ENCODE assay signal across 8 cellular contexts in genomic region chr1:204494281-204495077, GRCh38. TPM values are rescaled to one million over a fixed set of nuclear protein-coding genes. Genes with fewer than 3 reads are reported as not detected.
DNase-seq lines count a peak whose midpoint lies in the region; ATAC-seq and TF ChIP-seq lines count a peak whose summit lies in the region.

Gene PIK3C2B, minus strand, starts transcription at chr1:204494805. Its CDS starts 25,003 bp downstream, at chr1:204469802.

- peak within 1 kb of the TSS; percentile 90 to 98 for H3K4me3 Mint-ChIP-seq in CD14-positive monocyte
- H3K4me3 Mint-ChIP-seq in activated CD4-positive, alpha-beta T cell treated with anti-CD3 and anti-CD28 coated beads, Interleukin-2, amount 10 ng/mL, durations not matched to agents 24 days and 14 days, result peak within 1 kb of the TSS; percentile 98

- ATAC-seq in HG03432 (IDR thresholded peaks at IDR 0.05; ENCODE audit: unreplicated experiment), result peak; percentile 80
- peak; percentile 86 for ATAC-seq in left lung

- peaks cover 0 to 3% (median 0%) of the 10 kb centered on the region in 7 donors for H3K9me3 Mint-ChIP-seq in CD14-positive monocyte
- H3K9me3 Mint-ChIP-seq in activated CD4-positive, alpha-beta T cell treated with anti-CD3 and anti-CD28 coated beads, Interleukin-2, amount 10 ng/mL, durations not matched to agents 24 days and 14 days, result no peaks in the 10 kb centered on the region

- peak within 1 kb of the TSS; percentile 68 to 77 for H3K4me3 ChIP-seq in left lung

- peaks cover 28 to 33% (median 31%) of the 10 kb centered on the region in 3 donors for H3K27me3 Mint-ChIP-seq in CD14-positive monocyte (ENCODE audit: low read depth in 3 of 3)
- H3K27me3 Mint-ChIP-seq in activated CD4-positive, alpha-beta T cell treated with anti-CD3 and anti-CD28 coated beads, Interleukin-2, amount 10 ng/mL, durations not matched to agents 24 days and 14 days, result peaks cover 2% of the 10 kb centered on the region

- H3K27ac Mint-ChIP-seq in CD14-positive monocyte, result peak within 1 kb of the TSS; percentile 27 to 80 (median 59)
- H3K27ac Mint-ChIP-seq in activated CD4-positive, alpha-beta T cell treated with anti-CD3 and anti-CD28 coated beads, Interleukin-2, amount 10 ng/mL, durations not matched to agents 24 days and 14 days, result peak within 1 kb of the TSS; percentile 96

- TF ChIP-seq CTCF in CD14-positive monocyte (IDR thresholded peaks at IDR 0.05) (peak; percentile 67), left lung (IDR thresholded peaks at IDR 0.05) (peak; percentile 19 to 68)

- H3K27ac ChIP-seq in left lung, result peak within 1 kb of the TSS; percentile 86 to 93

- intact Hi-C loops in CD14-positive monocyte (cut with micrococcal nuclease) (no loop called here), left lung (cut with DNase I) (no loop called here)
- intact Hi-C loops in activated CD4-positive, alpha-beta T cell treated with anti-CD3 and anti-CD28 coated beads, Interleukin-2, amount 10 ng/mL, durations not matched to agents 24 days and 14 days (cut with micrococcal nuclease), result loop anchor here (1.0 to 5.0 kb wide), 4 partner anchors 12 to 342 kb away; partner anchors contain the start of gene ETNK2

- H3K4me1 ChIP-seq in left lung, result peaks cover 14 to 43% of the 10 kb centered on the region in 2 donors

- H3K36me3 Mint-ChIP-seq in CD14-positive monocyte, result peaks cover 3 to 9% of the 10 kb centered on the region in 2 donors
- H3K36me3 Mint-ChIP-seq in activated CD4-positive, alpha-beta T cell treated with anti-CD3 and anti-CD28 coated beads, Interleukin-2, amount 10 ng/mL, durations not matched to agents 24 days and 14 days (ENCODE audit: low read depth), result peaks cover 4% of the 10 kb centered on the region

- H3K27me3 ChIP-seq in left lung, result peaks cover 0 to 23% of the 10 kb centered on the region in 2 donors

- H3K9me3 ChIP-seq in left lung, result no peaks in the 10 kb centered on the region

- H3K36me3 ChIP-seq in left lung, result no peaks in the 10 kb centered on the region

- H3K4me1 Mint-ChIP-seq in CD14-positive monocyte, result peaks cover 45% of the 10 kb centered on the region
- peaks cover 45% of the 10 kb centered on the region for H3K4me1 Mint-ChIP-seq in activated CD4-positive, alpha-beta T cell treated with anti-CD3 and anti-CD28 coated beads, Interleukin-2, amount 10 ng/mL, durations not matched to agents 24 days and 14 days

- DNase-seq in CD14-positive monocyte (ENCODE audit: low spot score) (peak; percentile 63), GM19238 (ENCODE audit: insufficient read length, low spot score) (peak; percentile 81), NCI-H510A (lab: John Stamatoyannopoulos, UW) (peak; percentile 73), dedifferentiated amniotic fluid mesenchymal stem cell (ENCODE audit: extremely low spot score) (peak; percentile 63), left lung (peak; percentile 83 to 96)
- DNase-seq in activated CD4-positive, alpha-beta T cell treated with anti-CD3 and anti-CD28 coated beads, Interleukin-2, amount 10 ng/mL, durations not matched to agents 24 days and 14 days, result peak; percentile 92
- peak; percentile 73 for DNase-seq in stimulated activated CD4-positive, alpha-beta T cell treated with anti-CD3 and anti-CD28 coated beads, Interleukin-4, amount 100 ng/mL, for 1 hour

RNA-seq across cellular contexts. Expression of gene PIK3C2B, which starts in this region (rescaled TPM):
- under 1 TPM in 1 of 2 donors, not detected in 1; 0.04 TPM for polyA plus RNA-seq in CD14-positive monocyte
- 22.7 and 23.6 TPM in 2 replicates for total RNA-seq in activated CD4-positive, alpha-beta T cell treated with anti-CD3 and anti-CD28 coated beads, Interleukin-2, amount 10 ng/mL, durations not matched to agents 24 days and 14 days
- total RNA-seq in left lung, result 10 to 100 TPM; 26.5 to 42.6 TPM

Comparison
In these comparisons a context has a peak if more than half of its experiments do, and no peak if none do; other contexts are left out.
1. Peak in every context shown above with its lines: DNase-seq, ATAC-seq, H3K4me3 ChIP-seq and H3K27ac ChIP-seq.
2. Peak in DNase-seq in CD14-positive monocyte; RNA of the gene not detected or under 1 TPM.